Comparison of ENCODE assay signal across 26 cellular contexts in the genomic region with DNA sequence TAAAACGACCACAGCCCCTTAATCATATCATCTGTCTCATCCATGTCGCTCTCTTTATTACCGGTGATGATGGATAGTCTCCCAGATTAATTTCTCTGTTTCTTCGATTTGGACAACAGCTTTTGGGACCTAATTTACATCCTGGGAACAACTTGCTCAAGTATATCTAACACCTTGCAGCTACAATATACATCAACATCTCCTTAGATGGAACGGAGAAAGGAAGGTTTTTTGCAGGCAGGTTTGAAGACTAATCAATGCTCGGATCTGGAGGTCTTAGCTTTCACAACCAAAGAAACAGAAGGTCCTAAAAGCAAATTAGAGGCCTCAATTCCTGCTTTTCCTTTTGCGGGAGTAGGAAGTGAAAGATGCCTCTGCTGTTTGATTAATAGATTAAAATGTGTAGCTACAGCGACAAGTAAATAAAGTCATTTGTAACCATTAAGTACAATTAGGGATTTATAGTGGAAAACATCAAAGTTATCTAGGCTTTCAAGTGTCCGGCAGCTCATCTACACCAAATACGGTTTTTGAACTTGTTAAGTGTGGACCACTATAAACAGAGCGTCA. TPM values are rescaled to one million over a fixed set of nuclear protein-coding genes. Genes with fewer than 3 reads are reported as not detected.
A peak's percentile ranks its signal among the peaks of the same experiment; 100 is the strongest.
DNase-seq lines count a peak whose midpoint lies in the region; ATAC-seq and TF ChIP-seq lines count a peak whose summit lies in the region.
"Had no signal": no experiment of that assay in that cellular context is flagged by ENCODE, and none has a peak within 500 bp of the region (broad histone marks: within the 10 kb centered on the region; RNA-seq: fewer than 3 reads in every experiment).

No MANE protein-coding gene starts in this region.

- H3K4me1 ChIP-seq in HUES64 (ENCODE audit: insufficient read depth, low read length) (peaks cover 65% of the 10 kb centered on the region), neural progenitor cell (peaks cover 65% of the 10 kb centered on the region), breast epithelium (peaks cover 0 to 6% of the 10 kb centered on the region in 2 donors)

- H4K20me1 ChIP-seq in neural progenitor cell (ENCODE audit: low read depth): peaks cover 9% of the 10 kb centered on the region

- H3K36me3 ChIP-seq in HUES64 (ENCODE audit: insufficient read depth, low read length) (no peaks in the 10 kb centered on the region), neural progenitor cell (no peaks in the 10 kb centered on the region), breast epithelium (no peaks in the 10 kb centered on the region)
- H3K36me3 ChIP-seq: Peyer's patch, suprapubic skin, upper lobe of right lung had no signal

- H3K9ac ChIP-seq in HUES64 (ENCODE audit: low read depth, low read length): no peak overlapping the region
- no peak overlapping the region for H3K9ac ChIP-seq in neural progenitor cell

- H3K4me3 Mint-ChIP-seq in endothelial cell (ENCODE audit: unreplicated experiment): peak overlapping the region; percentile 4
- peak overlapping the region; percentile 69 for H3K4me3 Mint-ChIP-seq in neural progenitor cell

- WGBS in HUES64: 18% methylated on average over 8 of the region's 11 CpGs

- H3K27me3 ChIP-seq in HUES64 (ENCODE audit: insufficient read depth, low read length): peaks cover 89% of the 10 kb centered on the region
- H3K27me3 ChIP-seq in neural progenitor cell: peaks cover 57% of the 10 kb centered on the region
- H3K27me3 ChIP-seq in breast epithelium: peaks cover 0 to 100% of the 10 kb centered on the region in 2 donors

- TF ChIP-seq CTCF in endothelial cell (IDR thresholded peaks at IDR 0.05; ENCODE audit: unreplicated experiment) (no peak), neural progenitor cell (IDR thresholded peaks at IDR 0.05) (no peak), breast epithelium (IDR thresholded peaks at IDR 0.05) (no peak)

- no peak overlapping the region for H2AFZ ChIP-seq in neural progenitor cell (replicated peaks)

- no peak for ATAC-seq in HG02840 (IDR thresholded peaks at IDR 0.05; ENCODE audit: low FRiP score, unreplicated experiment)
- ATAC-seq: upper lobe of right lung had no signal

- H3K27me3 Mint-ChIP-seq in endothelial cell (ENCODE audit: unreplicated experiment) (peaks cover 29% of the 10 kb centered on the region), neural progenitor cell (ENCODE audit: insufficient read depth, low read depth) (peaks cover 56% of the 10 kb centered on the region)

- H3K4me3 ChIP-seq in HUES64 (ENCODE audit: low read length): peak overlapping the region; percentile 54
- H3K4me3 ChIP-seq in neural progenitor cell: peak overlapping the region; percentile 54
- H3K4me3 ChIP-seq in breast epithelium: no peak overlapping the region
- H3K4me3 ChIP-seq: upper lobe of right lung had no signal

- no peak overlapping the region for H3K27ac ChIP-seq in HUES64 (ENCODE audit: low read depth, low read length)
- H3K27ac ChIP-seq in neural progenitor cell: no peak overlapping the region
- H3K27ac ChIP-seq in breast epithelium: no peak overlapping the region
- H3K27ac ChIP-seq: 22Rv1, dorsolateral prefrontal cortex, HL-60, suprapubic skin, upper lobe of right lung had no signal

- H3K4me1 Mint-ChIP-seq in endothelial cell (ENCODE audit: unreplicated experiment): peaks cover 33% of the 10 kb centered on the region
- H3K4me1 Mint-ChIP-seq in neural progenitor cell: peaks cover 71% of the 10 kb centered on the region

- DNase-seq in DMS53 treated with DMSO at 0.1 percent for 48 hours (lab: John Stamatoyannopoulos, UW; ENCODE audit: unreplicated experiment): peak; percentile 15
- DNase-seq in DMS53 (lab: John Stamatoyannopoulos, UW): no peak
- no peak for DNase-seq in endothelial cell (ENCODE audit: low spot score)
- DNase-seq in neural progenitor cell (ENCODE audit: low spot score): no peak
- DNase-seq in hypothalamus (lab: John Stamatoyannopoulos, UW): no peak
- no peak for DNase-seq in breast epithelium (ENCODE audit: low spot score in 2 of 2)
- DNase-seq: activated CD4-positive, CD25-positive, alpha-beta regulatory T cell treated with anti-CD3 and anti-CD28 coated beads, Interleukin-2, amount 50 U/mL, for 72 hours; activated gamma-delta T cell treated with Interleukin-2 at 50 U/mL for 16 hours; activated T-cell treated with anti-CD3 and anti-CD28 coated beads, Interleukin-2, amount 50 U/mL, for 1 hour; dorsolateral prefrontal cortex; mammary epithelial cell; NCI-H1048; NCI-H187; NCI-H2171; Peyer's patch; stimulated activated CD4-positive, alpha-beta T cell treated with anti-CD3 and anti-CD28 coated beads, Interleukin-15, amount 100 ng/mL, for 24 hours; stimulated activated naive CD4-positive, alpha-beta T cell; upper lobe of right lung had no signal

- intact Hi-C loops in breast epithelium (cut with DNase I; ENCODE audit: low total_unique reads): no loop called here

- H3K27ac Mint-ChIP-seq in endothelial cell (ENCODE audit: unreplicated experiment): no peak overlapping the region
- no peak overlapping the region for H3K27ac Mint-ChIP-seq in neural progenitor cell
- H3K27ac Mint-ChIP-seq: nephron had no signal

- H3K4me2 ChIP-seq in neural progenitor cell: peak overlapping the region; percentile 83

- H3K36me3 Mint-ChIP-seq in endothelial cell (ENCODE audit: low read depth, unreplicated experiment): no peaks in the 10 kb centered on the region
- H3K36me3 Mint-ChIP-seq in neural progenitor cell: no peaks in the 10 kb centered on the region

- H3F3A ChIP-seq in neural progenitor cell (ENCODE audit: low read depth): peaks cover 78% of the 10 kb centered on the region

- peaks cover 10% of the 10 kb centered on the region for H3K79me2 ChIP-seq in neural progenitor cell (ENCODE audit: low read depth)

- no peaks in the 10 kb centered on the region for H3K9me3 ChIP-seq in HUES64 (ENCODE audit: insufficient read depth, low read depth, low read length)
- H3K9me3 ChIP-seq in neural progenitor cell (ENCODE audit: low read depth): no peaks in the 10 kb centered on the region
- H3K9me3 ChIP-seq in breast epithelium: no peaks in the 10 kb centered on the region
- H3K9me3 ChIP-seq: Peyer's patch, suprapubic skin, upper lobe of right lung had no signal

- no peaks in the 10 kb centered on the region for H3K9me3 Mint-ChIP-seq in endothelial cell (ENCODE audit: unreplicated experiment)
- no peaks in the 10 kb centered on the region for H3K9me3 Mint-ChIP-seq in neural progenitor cell

- TF ChIP-seq POLR2A in breast epithelium (IDR thresholded peaks at IDR 0.05): no peak

RNA-seq across cellular contexts. Expression of a gene that starts 3.7 kb away (rescaled TPM):
- polyA plus RNA-seq in HUES64 (2013, experiment 1 of 2): 10.7 TPM
- 15.0 TPM for polyA plus RNA-seq in HUES64 (2013, experiment 2 of 2)
- total RNA-seq in endothelial cell (ENCODE audit: unreplicated experiment) (0.82 TPM), neural progenitor cell (ENCODE audit: low replicate concordance) (19.8 and 60.7 TPM in 2 replicates), breast epithelium (not detected)
- total RNA-seq: mucosa of gallbladder, upper lobe of right lung had no signal
- polyA plus RNA-seq: adipose tissue had no signal

Comparison
In these comparisons a context has a peak if more than half of its experiments do, and no peak if none do; other contexts are left out.
1. H3K4me3 ChIP-seq: peak in HUES64 (single experiment) and neural progenitor cell (single experiment); none in breast epithelium (0 of 3).
2. RNA of a gene that starts 3.7 kb away (total RNA-seq): 19.8 to 60.7 TPM in neural progenitor cell; 0.82 TPM in endothelial cell (single experiment) and not detected in breast epithelium; every median in the first group is over 10 times any median in the second.